13 cellular contexts compared by ENCODE assay signal in genomic region chr17:47174823-47175222, GRCh38. TPM values are rescaled to one million over a fixed set of nuclear protein-coding genes. Genes with fewer than 3 reads are reported as not detected.
DNase-seq lines count a peak whose midpoint lies in the region; ATAC-seq and TF ChIP-seq lines count a peak whose summit lies in the region.
"Not testable (repeated sequence)": the region's sequence is repeated elsewhere in the genome, so short reads cannot be mapped to it uniquely, and the experiment has no call there.
"Had no signal": no experiment of that assay in that cellular context is flagged by ENCODE, and none has a peak within 500 bp of the region (broad histone marks: within the 10 kb centered on the region; RNA-seq: fewer than 3 reads in every experiment).

No MANE protein-coding gene starts in this region.

- not testable (repeated sequence) for H3K27me3 ChIP-seq in BLaER1, neutrophil, thyroid gland

- H3K4me2 ChIP-seq in BLaER1: peak overlapping the region; percentile 13

- not testable (repeated sequence) for TF ChIP-seq POLR2A in thyroid gland (IDR thresholded peaks at IDR 0.05)

- peak overlapping the region; percentile 68 for H3K27ac Mint-ChIP-seq in activated CD8-positive, alpha-beta T cell treated with anti-CD3 and anti-CD28 coated beads, Interleukin-2, amount 10 ng/mL, durations not matched to agents 7 days and 5 days
- H3K27ac Mint-ChIP-seq in glutamatergic neuron (ENCODE audit: unreplicated experiment): peak overlapping the region; percentile 39
- H3K27ac Mint-ChIP-seq in naive thymus-derived CD8-positive, alpha-beta T cell: peak overlapping the region in 6 of 10 donors; percentile 18 to 77 (median 57)

- H3K36me3 ChIP-seq in BLaER1 (peaks cover 90% of the 10 kb centered on the region), HEK293 (ENCODE audit: control insufficient read depth in 2 of 2, insufficient read depth in 1 of 2, low read length in 2 of 2) (peaks cover 61 to 78% of the 10 kb centered on the region in 2 experiments), neutrophil (peaks cover 13% of the 10 kb centered on the region)
- H3K36me3 ChIP-seq in thyroid gland: not testable (repeated sequence)

- H3K9ac ChIP-seq in BLaER1: not testable (repeated sequence)

- peaks cover 43% of the 10 kb centered on the region for H3K4me1 Mint-ChIP-seq in activated CD8-positive, alpha-beta T cell treated with anti-CD3 and anti-CD28 coated beads, Interleukin-2, amount 10 ng/mL, durations not matched to agents 7 days and 5 days (ENCODE audit: low read depth)
- not testable (repeated sequence) for H3K4me1 Mint-ChIP-seq in glutamatergic neuron (ENCODE audit: low read depth, unreplicated experiment)
- H3K4me1 Mint-ChIP-seq in naive thymus-derived CD8-positive, alpha-beta T cell: peaks cover 11 to 62% (median 39%) of the 10 kb centered on the region in 4 donors

- ATAC-seq in activated CD8-positive, alpha-beta T cell treated with anti-CD3 and anti-CD28 coated beads, Interleukin-2, amount 10 ng/mL, durations not matched to agents 7 days and 5 days; naive thymus-derived CD8-positive, alpha-beta T cell: not testable (repeated sequence)

- H4K20me1 ChIP-seq in BLaER1: peaks cover 100% of the 10 kb centered on the region

- H3K4me3 ChIP-seq in BLaER1; HEK293 (ENCODE audit: low read depth, low read length); neutrophil (ENCODE audit: low read depth in 1 of 2, low read length in 1 of 2); thyroid gland (replicated peaks in 1 of 3): not testable (repeated sequence)

- not testable (repeated sequence) for H3K9me3 Mint-ChIP-seq in activated CD8-positive, alpha-beta T cell treated with anti-CD3 and anti-CD28 coated beads, Interleukin-2, amount 10 ng/mL, durations not matched to agents 7 days and 5 days (ENCODE audit: insufficient read depth); glutamatergic neuron (ENCODE audit: unreplicated experiment); naive thymus-derived CD8-positive, alpha-beta T cell

- not testable (repeated sequence) for H3K27ac ChIP-seq in BLaER1; HEK293 (ENCODE audit: extremely low read depth, low read depth, low read length)
- H3K27ac ChIP-seq in neutrophil: peak overlapping the region; percentile 59
- peak overlapping the region; percentile 88 to 90 (median 90) for H3K27ac ChIP-seq in thyroid gland

- intact Hi-C loops in thyroid gland (cut with DNase I): not testable (repeated sequence)

- H3K4me3 Mint-ChIP-seq in activated CD8-positive, alpha-beta T cell treated with anti-CD3 and anti-CD28 coated beads, Interleukin-2, amount 10 ng/mL, durations not matched to agents 7 days and 5 days; glutamatergic neuron (ENCODE audit: unreplicated experiment): not testable (repeated sequence)
- H3K4me3 Mint-ChIP-seq in naive thymus-derived CD8-positive, alpha-beta T cell: peak overlapping the region in 4 of 10 donors; percentile 1 to 41 (median 20)

- H3K4me1 ChIP-seq in BLaER1: peaks cover 45% of the 10 kb centered on the region
- H3K4me1 ChIP-seq in HEK293 (ENCODE audit: control insufficient read depth, insufficient read depth, low read length): not testable (repeated sequence)
- H3K4me1 ChIP-seq in neutrophil (ENCODE audit: control insufficient read depth in 1 of 2, insufficient read depth in 1 of 2, low read depth in 1 of 2, low read length in 1 of 2): peaks cover 7 to 20% of the 10 kb centered on the region in 2 experiments
- peaks cover 77 to 80% of the 10 kb centered on the region in 2 donors for H3K4me1 ChIP-seq in thyroid gland

- peaks cover 51% of the 10 kb centered on the region for H3K36me3 Mint-ChIP-seq in activated CD8-positive, alpha-beta T cell treated with anti-CD3 and anti-CD28 coated beads, Interleukin-2, amount 10 ng/mL, durations not matched to agents 7 days and 5 days (ENCODE audit: low read depth)
- not testable (repeated sequence) for H3K36me3 Mint-ChIP-seq in glutamatergic neuron (ENCODE audit: unreplicated experiment)
- H3K36me3 Mint-ChIP-seq in naive thymus-derived CD8-positive, alpha-beta T cell: peaks cover 0 to 71% (median 15%) of the 10 kb centered on the region in 3 donors

- 84 to 91% methylated on average over 8 of the region's 8 CpGs for WGBS in thyroid gland, 2 donors

- not testable (repeated sequence) for H3K27me3 Mint-ChIP-seq in activated CD8-positive, alpha-beta T cell treated with anti-CD3 and anti-CD28 coated beads, Interleukin-2, amount 10 ng/mL, durations not matched to agents 7 days and 5 days (ENCODE audit: low read depth); glutamatergic neuron (ENCODE audit: unreplicated experiment); naive thymus-derived CD8-positive, alpha-beta T cell

- H3K9me3 ChIP-seq in BLaER1; HEK293 (ENCODE audit: control insufficient read depth, insufficient read depth, low read depth, low read length); neutrophil; thyroid gland: not testable (repeated sequence)

- not testable (repeated sequence) for TF ChIP-seq CTCF in HEK293 (tag by site-specific recombination; IDR thresholded peaks at IDR 0.05); glutamatergic neuron (IDR thresholded peaks at IDR 0.05; ENCODE audit: partially characterized antibody, unreplicated experiment); neutrophil (IDR thresholded peaks at IDR 0.05); thyroid gland (IDR thresholded peaks at IDR 0.05)

- CTCF ChIA-PET in HEK293 (lab: Yijun Ruan, JAX); activated CD8-positive, alpha-beta T cell treated with anti-CD3 and anti-CD28 coated beads, Interleukin-2, amount 10 ng/mL, durations not matched to agents 7 days and 5 days (lab: Charles Lee): not testable (repeated sequence)

- not testable (repeated sequence) for DNase-seq in activated CD8-positive, alpha-beta T cell treated with anti-CD3 and anti-CD28 coated beads, Interleukin-2, amount 10 ng/mL, durations not matched to agents 7 days and 5 days; glutamatergic neuron; naive thymus-derived CD8-positive, alpha-beta T cell; thyroid gland

- POLR2A ChIA-PET in HEK293 (lab: Yijun Ruan, JAX); activated CD8-positive, alpha-beta T cell treated with anti-CD3 and anti-CD28 coated beads, Interleukin-2, amount 10 ng/mL, durations not matched to agents 7 days and 5 days (lab: Charles Lee); naive thymus-derived CD8-positive, alpha-beta T cell (lab: Charles Lee): not testable (repeated sequence)

TF ChIP-seq in HEK293, 187 proteins besides CTCF, POLR2A, EP300 and RAD21:
- TF ChIP-seq ZNF596 (tag by site-specific recombination; IDR thresholded peaks at IDR 0.05) (peak; percentile 36; the same call in 1 of the 2 replicates), ZNF366 (tag by site-specific recombination; conservative IDR thresholded peaks at IDR 0.05) (peak; percentile 96)
TF ChIP-seq in HEK293: peak in this region for 2; not testable (repeated sequence) for 185.

RNA-seq across cellular contexts. Expression of gene CDC27, which starts 14.3 kb away (rescaled TPM):
- 100 to 1,000 TPM; 133 to 138 TPM for total RNA-seq in activated CD8-positive, alpha-beta T cell treated with anti-CD3 and anti-CD28 coated beads, Interleukin-2, amount 10 ng/mL, durations not matched to agents 7 days and 5 days
- total RNA-seq in glutamatergic neuron (ENCODE audit: unreplicated experiment) (94.6 TPM), thyroid gland (100 to 1,000 TPM; 124 to 195 (median 181) TPM)
- total RNA-seq in naive thymus-derived CD8-positive, alpha-beta T cell: 10 to 100 TPM; 62.2 to 70.7 TPM
- 10 to 100 TPM; 55.8 to 77.0 (median 71.5) TPM for polyA plus RNA-seq in naive thymus-derived CD8-positive, alpha-beta T cell

RNA-seq across cellular contexts. Expression of gene MYL4, which starts 34.3 kb away (rescaled TPM):
- not detected for total RNA-seq in activated CD8-positive, alpha-beta T cell treated with anti-CD3 and anti-CD28 coated beads, Interleukin-2, amount 10 ng/mL, durations not matched to agents 7 days and 5 days
- total RNA-seq in glutamatergic neuron (ENCODE audit: unreplicated experiment) (7.6 TPM), thyroid gland (10 to 100 TPM in 1 of 4 donors, 1 to 10 TPM in 3; 5.2 to 11.0 (median 6.2) TPM)
- total RNA-seq in naive thymus-derived CD8-positive, alpha-beta T cell: not detected
- polyA plus RNA-seq in naive thymus-derived CD8-positive, alpha-beta T cell: not detected
- total RNA-seq: A673; CD4-positive, alpha-beta T cell; GM23338; HFFc6; HT1080; IMR-90 had no signal
- polyA plus RNA-seq: IMR-90 had no signal
